ENCODE assay signal across 14 cellular contexts in genomic region chr16:19396555-19397011, GRCh38. TPM values are rescaled to one million over a fixed set of nuclear protein-coding genes. Genes with fewer than 3 reads are reported as not detected.
DNase-seq lines count a peak whose midpoint lies in the region; ATAC-seq and TF ChIP-seq lines count a peak whose summit lies in the region.
"Had no signal": no experiment of that assay in that cellular context is flagged by ENCODE, and none has a peak within 500 bp of the region (broad histone marks: within the 10 kb centered on the region; RNA-seq: fewer than 3 reads in every experiment).

No MANE protein-coding gene starts in this region.

- H3K4me1 ChIP-seq in RWPE2 (ENCODE audit: insufficient read depth, poor library complexity, severe bottlenecking), result peaks cover 24% of the 10 kb centered on the region
- H3K4me1 ChIP-seq in liver (ENCODE audit: control insufficient read depth in 4 of 4, insufficient read depth in 4 of 4, low read length in 3 of 4), result peaks cover 3 to 14% (median 8%) of the 10 kb centered on the region in 4 donors
- H3K4me1 ChIP-seq: tibial nerve had no signal

- DNase-seq in COLO668 (lab: John Stamatoyannopoulos, UW; ENCODE audit: unreplicated experiment) (peak; percentile 89), NCI-H1417 treated with DMSO at 0.1 percent for 48 hours (lab: John Stamatoyannopoulos, UW) (peak; percentile 43), RWPE2 (ENCODE audit: low spot score) (no peak)
- DNase-seq in activated naive CD4-positive, alpha-beta T cell treated with Interleukin-2 at 50 U/mL for 16 hours, result no peak
- no peak for DNase-seq in activated T-cell treated with anti-CD3 and anti-CD28 coated beads, Interleukin-2, amount 50 U/mL, for 1 hour
- DNase-seq: activated CD4-positive, alpha-beta memory T cell treated with anti-CD3 and anti-CD28 coated beads for 36 hours; activated naive CD8-positive, alpha-beta T cell treated with anti-CD3 and anti-CD28 coated beads for 36 hours; endodermal cell; HCEC 1CT had no signal

- no peak overlapping the region for H3K9ac ChIP-seq in liver (ENCODE audit: low read depth in 1 of 2, low read length in 2 of 2)

- H3K27ac ChIP-seq in RWPE2 (ENCODE audit: poor library complexity, severe bottlenecking) (no peak overlapping the region), liver (ENCODE audit: low read depth in 1 of 2, low read length in 2 of 2) (peak overlapping the region; percentile 62 to 73)
- H3K27ac ChIP-seq: tibial nerve had no signal

- H3K9me3 ChIP-seq in RWPE2 (ENCODE audit: severe bottlenecking) (no peaks in the 10 kb centered on the region), liver (ENCODE audit: control insufficient read depth in 4 of 4, low read length in 3 of 4) (peaks cover 0 to 2% (median under 1%) of the 10 kb centered on the region in 4 donors)

- TF ChIP-seq CTCF in RWPE2 (IDR thresholded peaks at IDR 0.05; ENCODE audit: poor library complexity, severe bottlenecking) (no peak), liver (IDR thresholded peaks at IDR 0.05; ENCODE audit: low read depth, low read length, missing input control) (no peak)

- ATAC-seq in RWPE2 (ENCODE audit: low read depth) (peak; percentile 74; the same call in 2 of the 3 replicates), GM19324 (IDR thresholded peaks at IDR 0.05; ENCODE audit: low FRiP score, unreplicated experiment) (no peak), GM18873 (IDR thresholded peaks at IDR 0.05; ENCODE audit: low FRiP score, unreplicated experiment) (no peak)
- ATAC-seq: SK-N-SH treated with all-trans-retinoic acid at 6 μM for 48 hours had no signal

- 14% methylated on average over 9 of the region's 9 CpGs for WGBS in liver

- H3K27me3 ChIP-seq in RWPE2 (ENCODE audit: insufficient read depth, poor library complexity, severe bottlenecking) (no peaks in the 10 kb centered on the region), liver (ENCODE audit: control insufficient read depth in 4 of 4, insufficient read depth in 4 of 4, low read length in 3 of 4) (no peaks in the 10 kb centered on the region)

- no peak overlapping the region for H3K4me3 ChIP-seq in RWPE2 (ENCODE audit: severe bottlenecking)
- H3K4me3 ChIP-seq in liver (ENCODE audit: low read depth in 1 of 3, low read length in 3 of 3), result no peak overlapping the region
- H3K4me3 ChIP-seq: tibial nerve had no signal

- peak in 1 of 2 donors; percentile 14 for TF ChIP-seq RAD21 in liver (IDR thresholded peaks at IDR 0.05)

- H3K36me3 ChIP-seq in RWPE2 (ENCODE audit: low read depth) (no peaks in the 10 kb centered on the region), liver (ENCODE audit: control insufficient read depth in 4 of 4, insufficient read depth in 3 of 4, low read depth in 1 of 4, low read length in 3 of 4) (no peaks in the 10 kb centered on the region)
- H3K36me3 ChIP-seq: tibial nerve had no signal

TF ChIP-seq in liver, 16 proteins besides CTCF, POLR2A, EP300 and RAD21:
- no peak for TF ChIP-seq EGR1 (IDR thresholded peaks at IDR 0.05; ENCODE audit: low read depth in 2 of 2)
- TF ChIP-seq FOXA1 (IDR thresholded peaks at IDR 0.05), result no peak
- TF ChIP-seq TAF1 (conservative IDR thresholded peaks at IDR 0.05), result no peak
- peak; percentile 24 for TF ChIP-seq HNF4G (IDR thresholded peaks at IDR 0.05)
- TF ChIP-seq, protein P1, sequence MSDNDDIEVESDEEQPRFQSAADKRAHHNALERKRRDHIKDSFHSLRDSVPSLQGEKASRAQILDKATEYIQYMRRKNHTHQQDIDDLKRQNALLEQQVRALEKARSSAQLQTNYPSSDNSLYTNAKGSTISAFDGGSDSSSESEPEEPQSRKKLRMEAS (IDR thresholded peaks at IDR 0.05), result peak; percentile 77
- peak; percentile 25 for TF ChIP-seq FOXA2 (IDR thresholded peaks at IDR 0.05)
- peak; percentile 44 for TF ChIP-seq YY1 (IDR thresholded peaks at IDR 0.05)
- peak in 1 of 2 donors; percentile 59 for TF ChIP-seq JUND (IDR thresholded peaks at IDR 0.05)
- TF ChIP-seq, protein P2, sequence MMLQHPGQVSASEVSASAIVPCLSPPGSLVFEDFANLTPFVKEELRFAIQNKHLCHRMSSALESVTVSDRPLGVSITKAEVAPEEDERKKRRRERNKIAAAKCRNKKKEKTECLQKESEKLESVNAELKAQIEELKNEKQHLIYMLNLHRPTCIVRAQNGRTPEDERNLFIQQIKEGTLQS (IDR thresholded peaks at IDR 0.05), result no peak
- TF ChIP-seq, protein P3, sequence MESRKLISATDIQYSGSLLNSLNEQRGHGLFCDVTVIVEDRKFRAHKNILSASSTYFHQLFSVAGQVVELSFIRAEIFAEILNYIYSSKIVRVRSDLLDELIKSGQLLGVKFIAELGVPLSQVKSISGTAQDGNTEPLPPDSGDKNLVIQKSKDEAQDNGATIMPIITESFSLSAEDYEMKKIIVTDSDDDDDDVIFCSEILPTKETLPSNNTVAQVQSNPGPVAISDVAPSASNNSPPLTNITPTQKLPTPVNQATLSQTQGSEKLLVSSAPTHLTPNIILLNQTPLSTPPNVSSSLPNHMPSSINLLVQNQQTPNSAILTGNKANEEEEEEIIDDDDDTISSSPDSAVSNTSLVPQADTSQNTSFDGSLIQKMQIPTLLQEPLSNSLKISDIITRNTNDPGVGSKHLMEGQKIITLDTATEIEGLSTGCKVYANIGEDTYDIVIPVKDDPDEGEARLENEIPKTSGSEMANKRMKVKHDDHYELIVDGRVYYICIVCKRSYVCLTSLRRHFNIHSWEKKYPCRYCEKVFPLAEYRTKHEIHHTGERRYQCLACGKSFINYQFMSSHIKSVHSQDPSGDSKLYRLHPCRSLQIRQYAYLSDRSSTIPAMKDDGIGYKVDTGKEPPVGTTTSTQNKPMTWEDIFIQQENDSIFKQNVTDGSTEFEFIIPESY (IDR thresholded peaks at IDR 0.05), result peak; percentile 54
- peak; percentile 77 to 83 for TF ChIP-seq HNF4A (conservative IDR thresholded peaks at IDR 0.05)
- no peak for TF ChIP-seq GABPA (IDR thresholded peaks at IDR 0.05 in 1 of 2, conservative IDR thresholded peaks at IDR 0.05 in 1 of 2)
- TF ChIP-seq RXRA (IDR thresholded peaks at IDR 0.05), result peak; percentile 54 to 77
- TF ChIP-seq REST (IDR thresholded peaks at IDR 0.05), result no peak
- TF ChIP-seq SP1 (IDR thresholded peaks at IDR 0.05), result peak; percentile 48
- TF ChIP-seq NR2F2 (IDR thresholded peaks at IDR 0.05), result no peak
TF ChIP-seq in liver: peak in this region for 9.

RNA-seq across cellular contexts. Expression of gene TMC5, which starts 21.1 kb away (rescaled TPM):
- total RNA-seq in liver, result 1 to 10 TPM in 1 of 2 donors, under 1 TPM in 1; 0.50 to 1.2 TPM
- 1 to 10 TPM in 1 of 2 donors, under 1 TPM in 1; 0.54 to 1.1 TPM for polyA plus RNA-seq in liver
- total RNA-seq: activated CD4-positive, alpha-beta memory T cell treated with anti-CD3 and anti-CD28 coated beads for 36 hours; activated naive CD8-positive, alpha-beta T cell treated with anti-CD3 and anti-CD28 coated beads for 36 hours; tibial nerve had no signal

Comparison
In these comparisons a context has a peak if more than half of its experiments do, and no peak if none do; other contexts are left out.
1. DNase-seq: peak in COLO668 (single experiment) and NCI-H1417 treated with DMSO at 0.1 percent for 48 hours (single experiment); none in RWPE2 (single experiment), activated naive CD4-positive, alpha-beta T cell treated with Interleukin-2 at 50 U/mL for 16 hours (single experiment) and activated T-cell treated with anti-CD3 and anti-CD28 coated beads, Interleukin-2, amount 50 U/mL, for 1 hour (single experiment).